ENCODE assay signal across 8 cellular contexts in the genomic region with DNA sequence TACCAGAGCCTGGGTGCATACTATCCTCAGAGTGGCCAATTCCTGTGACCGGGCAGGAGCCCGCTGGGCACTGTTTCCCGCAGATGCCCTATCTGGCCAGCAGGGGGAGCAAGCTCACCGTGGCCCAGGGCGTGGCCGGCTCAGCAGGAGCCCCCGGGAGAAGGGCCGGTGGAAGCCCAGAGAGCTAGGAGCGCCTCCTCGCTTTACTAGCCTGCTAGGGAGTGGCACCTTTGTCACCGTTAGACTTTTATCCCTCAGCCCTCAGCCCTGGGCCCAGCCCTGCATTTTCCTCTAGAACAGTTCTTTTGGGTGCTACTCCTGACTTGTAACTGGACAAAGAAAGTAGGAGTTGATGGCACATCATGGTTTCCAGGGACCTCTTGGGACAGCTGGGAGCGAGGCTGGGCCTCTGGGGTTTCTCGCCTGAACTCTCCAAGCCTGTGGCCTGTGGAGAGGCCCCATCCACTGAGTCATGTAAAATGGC. TPM values are rescaled to one million over a fixed set of nuclear protein-coding genes. Genes with fewer than 3 reads are reported as not detected.
DNase-seq lines count a peak whose midpoint lies in the region; ATAC-seq and FAIRE-seq lines count a peak whose summit lies in the region.

No MANE protein-coding gene starts in this region.

- peak; percentile 88 for ATAC-seq in GM21737 (IDR thresholded peaks at IDR 0.05; ENCODE audit: unreplicated experiment)

- intact Hi-C loops in posterior cingulate gyrus (cut with DNase I): loop anchor here (2.0 to 10.0 kb wide), 3 partner anchors 52 to 474 kb away; a partner anchor contains a TSS

- DNase-seq in ELR (ENCODE audit: low read depth) (peak; percentile 76), Kasumi-1 (lab: John Stamatoyannopoulos, UW) (peak; percentile 43 to 45), SK-MEL-5 (ENCODE audit: low read depth, low spot score) (peak; percentile 76), activated gamma-delta T cell (lab: John Stamatoyannopoulos, UW) (peak; percentile 17), germinal center (ENCODE audit: low spot score) (peak; percentile 77), posterior cingulate gyrus (peak; percentile 45 to 96 (median 72)), urothelium cell line (ENCODE audit: low spot score) (peak; percentile 89)

- in situ Hi-C loops in SK-MEL-5 (cut with HindIII; ENCODE audit: low pct_unique_long_range_greater_than_20kb, low sequenced_read_pairs): no loop called here

- FAIRE-seq in urothelium cell line (lab: Jason Lieb, UNC): no peak

RNA-seq across cellular contexts. Expression of a gene that starts 24.0 kb away (rescaled TPM):
- total RNA-seq in SK-MEL-5 (2014; rRNA removed; shearing (Covaris generic)): 39.9 and 47.3 TPM in 2 replicates
- 59.0 and 65.7 TPM in 2 replicates for polyA plus RNA-seq in SK-MEL-5 (2015; cell fraction: cytosol; rRNA removed)
- 36.2 and 46.4 TPM in 2 replicates for polyA plus RNA-seq in SK-MEL-5 (2015; cell fraction: nucleus; rRNA removed)

RNA-seq across cellular contexts. Expression of a gene that starts 56.8 kb away (rescaled TPM):
- 15.7 and 19.5 TPM in 2 replicates for total RNA-seq in SK-MEL-5 (2014; rRNA removed; shearing (Covaris generic))
- 4.6 and 12.6 TPM in 2 replicates for polyA plus RNA-seq in SK-MEL-5 (2015; cell fraction: cytosol; rRNA removed)
- 18.6 and 27.6 TPM in 2 replicates for polyA plus RNA-seq in SK-MEL-5 (2015; cell fraction: nucleus; rRNA removed)

Comparison
In these comparisons a context has a peak if more than half of its experiments do, and no peak if none do; other contexts are left out.
1. Peak in every context shown above with its lines: DNase-seq and ATAC-seq.
2. DNase-seq: peak in every context shown above with its lines; median percentile 89 in urothelium cell line; 77 in germinal center; 76 in ELR; 76 in SK-MEL-5; 72 in posterior cingulate gyrus; 44 in Kasumi-1; 17 in activated gamma-delta T cell.